ENCODE assay signal across 10 cellular contexts in the genomic region with DNA sequence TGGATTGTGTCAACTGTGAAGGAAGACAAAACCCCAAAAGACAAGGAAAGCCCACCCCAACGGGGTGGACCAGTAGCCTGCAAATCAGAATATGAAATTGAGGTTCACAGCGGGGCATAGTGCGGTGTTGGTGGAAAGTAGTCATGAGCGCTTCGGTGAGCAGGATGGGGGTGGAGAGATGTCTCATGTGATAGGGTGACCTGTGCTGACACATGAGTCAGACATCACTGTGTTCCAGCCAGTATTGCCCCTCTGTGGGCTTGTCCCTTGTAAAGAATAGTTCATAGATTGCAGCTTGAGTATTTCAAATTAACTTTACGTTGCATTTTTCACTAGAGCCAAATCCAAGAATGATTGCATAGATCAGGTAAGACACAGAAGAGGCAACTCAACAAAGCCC. TPM values are rescaled to one million over a fixed set of nuclear protein-coding genes. Genes with fewer than 3 reads are reported as not detected.
"Had no signal": no experiment of that assay in that cellular context is flagged by ENCODE, and none has a peak within 500 bp of the region (broad histone marks: within the 10 kb centered on the region; RNA-seq: fewer than 3 reads in every experiment).

No MANE protein-coding gene starts in this region.

- H3K4me3 ChIP-seq: GM23248, HAP-1 had no signal

- H3K36me3 ChIP-seq: HAP-1 had no signal

- H3K27ac Mint-ChIP-seq: HFFc6 had no signal

- H3K9me3 ChIP-seq: HAP-1 had no signal

- H3K27ac ChIP-seq: GM23248, HL-60 had no signal

- H3K4me3 Mint-ChIP-seq: HFFc6 had no signal

- H3K9ac ChIP-seq: GM23248 had no signal

- ATAC-seq: HCT116 had no signal

- DNase-seq: GM23248, GOT3, H7, HFFc6, IMR-90, KBM-7 had no signal

- H3K4me1 ChIP-seq: HAP-1 had no signal

- H2AFZ ChIP-seq: GM23248 had no signal

RNA-seq across cellular contexts. Expression of gene ZNF69, which starts 7.3 kb away (rescaled TPM):
- total RNA-seq: HT1080 had no signal

RNA-seq across cellular contexts. Expression of gene ZNF439, which starts 46.3 kb away (rescaled TPM):
- total RNA-seq: H7, HT1080 had no signal
